9 cellular contexts compared by ENCODE assay signal in the genomic region with DNA sequence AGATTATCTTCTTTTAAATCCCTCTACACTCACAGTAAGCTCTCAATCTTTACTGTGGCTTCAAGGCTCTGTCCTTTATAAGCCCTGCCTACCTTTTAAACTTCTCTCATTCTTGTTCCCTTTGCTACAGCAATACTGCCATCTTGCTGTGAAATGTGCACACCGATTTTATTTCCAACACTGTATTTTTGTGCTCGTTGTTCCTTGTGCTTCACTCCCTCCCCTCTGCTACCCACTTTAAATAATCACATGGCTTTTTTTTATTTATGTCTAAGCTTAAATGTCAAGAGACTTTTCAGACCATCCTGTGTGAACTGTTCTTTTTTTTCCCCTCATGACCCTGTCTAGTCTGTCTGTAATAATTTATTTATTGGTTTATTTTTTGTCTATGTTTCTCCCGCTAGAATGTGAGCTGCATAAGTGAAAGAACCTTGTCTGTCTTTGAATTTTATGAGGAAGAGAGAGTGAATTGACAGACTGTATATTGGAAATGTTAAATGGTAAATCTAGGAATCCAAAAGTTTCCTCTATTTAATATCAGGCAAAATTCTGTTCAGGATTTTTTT. TPM values are rescaled to one million over a fixed set of nuclear protein-coding genes. Genes with fewer than 3 reads are reported as not detected.
DNase-seq lines count a peak whose midpoint lies in the region; ATAC-seq, FAIRE-seq and TF ChIP-seq lines count a peak whose summit lies in the region.
"Had no signal": no experiment of that assay in that cellular context is flagged by ENCODE, and none has a peak within 500 bp of the region (broad histone marks: within the 10 kb centered on the region; RNA-seq: fewer than 3 reads in every experiment).

No MANE protein-coding gene starts in this region.

- H3K4me1 Mint-ChIP-seq in natural killer cell, result peaks cover 4 to 6% of the 10 kb centered on the region in 2 donors
- H3K4me1 Mint-ChIP-seq in natural killer cell treated with Interleukin-12 subunit alpha and Interleukin-12 subunit beta and Interleukin-15 and Interleukin-18, amount 100 ng/mL, for 72 hours (ENCODE audit: low read depth in 2 of 2), result no peaks in the 10 kb centered on the region
- peaks cover 7% of the 10 kb centered on the region for H3K4me1 Mint-ChIP-seq in T-helper 17 cell

- intact Hi-C loops in natural killer cell (cut with micrococcal nuclease), result loop anchor here (1.0 kb wide), 1 partner anchor 403 kb away; no protein-coding TSS in a partner anchor

- H3K4me3 Mint-ChIP-seq in natural killer cell (no peak overlapping the region), T-helper 17 cell (no peak overlapping the region)
- H3K4me3 Mint-ChIP-seq in natural killer cell treated with Interleukin-12 subunit alpha and Interleukin-12 subunit beta and Interleukin-15 and Interleukin-18, amount 100 ng/mL, for 72 hours, result no peak overlapping the region

- H3K4me3 ChIP-seq in retinal pigment epithelial cell (ENCODE audit: low read length), result no peak overlapping the region

- FAIRE-seq in frontal cortex (lab: Jason Lieb, UNC), result peak; percentile 56
- FAIRE-seq: endometrium had no signal

- H3K9me3 ChIP-seq in T-helper 17 cell (ENCODE audit: control insufficient read depth, low read length, poor library complexity, severe bottlenecking), result no peaks in the 10 kb centered on the region

- DNase-seq in natural killer cell (no peak), LoVo (ENCODE audit: low spot score) (peak; percentile 53), T-helper 17 cell (no peak), frontal cortex (ENCODE audit: low spot score in 2 of 2) (no peak), retinal pigment epithelial cell (ENCODE audit: low read depth) (no peak)
- DNase-seq in natural killer cell treated with Interleukin-12 subunit alpha and Interleukin-12 subunit beta and Interleukin-15 and Interleukin-18, amount 100 ng/mL, for 72 hours (ENCODE audit: low spot score), result no peak

- no peaks in the 10 kb centered on the region for H3K9me3 Mint-ChIP-seq in natural killer cell
- no peaks in the 10 kb centered on the region for H3K9me3 Mint-ChIP-seq in natural killer cell treated with Interleukin-12 subunit alpha and Interleukin-12 subunit beta and Interleukin-15 and Interleukin-18, amount 100 ng/mL, for 72 hours

- TF ChIP-seq CTCF in natural killer cell (IDR thresholded peaks at IDR 0.05) (peak; percentile 24), retinal pigment epithelial cell (conservative IDR thresholded peaks at IDR 0.05; ENCODE audit: low read depth, low read length) (peak; percentile 39)

- H3K27me3 Mint-ChIP-seq in natural killer cell (ENCODE audit: low read depth in 2 of 2), result no peaks in the 10 kb centered on the region
- H3K27me3 Mint-ChIP-seq in natural killer cell treated with Interleukin-12 subunit alpha and Interleukin-12 subunit beta and Interleukin-15 and Interleukin-18, amount 100 ng/mL, for 72 hours, result no peaks in the 10 kb centered on the region
- no peaks in the 10 kb centered on the region for H3K27me3 Mint-ChIP-seq in T-helper 17 cell

- ATAC-seq in natural killer cell (peak in 2 of 3 donors; percentile 42 to 44), T-helper 17 cell (peak; percentile 41), GM18870 (IDR thresholded peaks at IDR 0.05; ENCODE audit: unreplicated experiment) (no peak), HG03280 (IDR thresholded peaks at IDR 0.05; ENCODE audit: unreplicated experiment) (no peak)
- ATAC-seq in natural killer cell treated with Interleukin-12 subunit alpha and Interleukin-12 subunit beta and Interleukin-15 and Interleukin-18, amount 100 ng/mL, for 72 hours, result no peak

- H3K36me3 Mint-ChIP-seq in natural killer cell (peaks cover 24% of the 10 kb centered on the region), T-helper 17 cell (ENCODE audit: low read depth) (peaks cover 10% of the 10 kb centered on the region)
- peaks cover 4% of the 10 kb centered on the region for H3K36me3 Mint-ChIP-seq in natural killer cell treated with Interleukin-12 subunit alpha and Interleukin-12 subunit beta and Interleukin-15 and Interleukin-18, amount 100 ng/mL, for 72 hours

- H3K27ac Mint-ChIP-seq in natural killer cell (peak overlapping the region; percentile 3 to 58), T-helper 17 cell (peak overlapping the region; percentile 32)
- H3K27ac Mint-ChIP-seq in natural killer cell treated with Interleukin-12 subunit alpha and Interleukin-12 subunit beta and Interleukin-15 and Interleukin-18, amount 100 ng/mL, for 72 hours, result no peak overlapping the region

RNA-seq across cellular contexts. Expression of gene ABCD3, which starts 45.7 kb away (rescaled TPM):
- total RNA-seq in natural killer cell (10 to 100 TPM; 22.3 to 29.5 (median 27.6) TPM), T-helper 17 cell (10 to 100 TPM; 17.1 to 18.1 TPM), frontal cortex (94.2 TPM)
- 10 to 100 TPM; 31.0 to 35.3 TPM for total RNA-seq in natural killer cell treated with Interleukin-12 subunit alpha and Interleukin-12 subunit beta and Interleukin-15 and Interleukin-18, amount 100 ng/mL, for 72 hours

Comparison
In these comparisons a context has a peak if more than half of its experiments do, and no peak if none do; other contexts are left out.
1. ATAC-seq: peak in natural killer cell (2 of 3) and T-helper 17 cell (single experiment); none in natural killer cell treated with Interleukin-12 subunit alpha and Interleukin-12 subunit beta and Interleukin-15 and Interleukin-18, amount 100 ng/mL, for 72 hours (0 of 2), GM18870 (single experiment) and HG03280 (single experiment).
2. H3K27ac Mint-ChIP-seq: peak in natural killer cell (2 of 2) and T-helper 17 cell (single experiment); none in natural killer cell treated with Interleukin-12 subunit alpha and Interleukin-12 subunit beta and Interleukin-15 and Interleukin-18, amount 100 ng/mL, for 72 hours (0 of 2).